ENCODE assay signal across 35 cellular contexts in genomic region chr1:173208868-173209267, GRCh38.
"Had no signal": no experiment of that assay in that cellular context is flagged by ENCODE, and none has a peak within 500 bp of the region (broad histone marks: within the 10 kb centered on the region; RNA-seq: fewer than 3 reads in every experiment).

No MANE protein-coding gene starts in this region.

- H3K27ac Mint-ChIP-seq: activated B cell treated with CpG ODN at 0.5 μM for 24 hours; activated CD4-positive, alpha-beta memory T cell treated with anti-CD3 and anti-CD28 coated beads for 36 hours; activated CD4-positive, alpha-beta T cell treated with anti-CD3 and anti-CD28 coated beads, Interleukin-2, amount 10 ng/mL, durations not matched to agents 24 days and 14 days; activated CD8-positive, alpha-beta T cell treated with anti-CD3 and anti-CD28 coated beads for 36 hours; activated naive CD4-positive, alpha-beta T cell treated with anti-CD3 and anti-CD28 coated beads, Interleukin-2, amount 10 ng/mL, durations not matched to agents 7 days and 5 days; activated naive CD4-positive, alpha-beta T cell treated with anti-CD3 and anti-CD28 coated beads, Interleukin-2, amount 50 U/mL, for 24 hours; activated naive CD8-positive, alpha-beta T cell; activated naive CD8-positive, alpha-beta T cell treated with anti-CD3 and anti-CD28 coated beads, Interleukin-2, amount 10 ng/mL, durations not matched to agents 7 days and 5 days; activated T-cell treated with anti-CD3 and anti-CD28 coated beads, Interleukin-2, amount 50 U/mL, for 72 hours; activated T-helper 1 cell treated with anti-CD3 and anti-CD28 coated beads, Interleukin-12 subunit alpha, Interleukin-12 subunit beta, Interleukin-2, Interleukin-4 antibody, amounts not matched to agents 30 ng/mL and 10 ng/mL and 1 ng/mL, durations not matched to agents 14 hours and 24 hours and 36 hours; activated T-helper 17 cell treated with anti-CD3 and anti-CD28 coated beads, Interleukin-2, amount 50 U/mL, for 72 hours; T-helper 1 cell treated with Interleukin-12 subunit alpha and Interleukin-12 subunit beta and Interleukin-4 antibody, amounts not matched to agents 30 μg/mL and 1 μg/mL, for 36 hours; T-helper 2 cell treated with Interferon-gamma antibody and Interleukin-4, amounts not matched to agents 5 μg/mL and 100 μg/mL, for 36 hours had no signal

- H3K27me3 Mint-ChIP-seq: activated B cell treated with CpG ODN at 0.5 μM for 24 hours; activated naive CD4-positive, alpha-beta T cell treated with anti-CD3 and anti-CD28 coated beads, Interleukin-2, amount 50 U/mL, for 24 hours; activated naive CD8-positive, alpha-beta T cell; activated naive CD8-positive, alpha-beta T cell treated with anti-CD3 and anti-CD28 coated beads, Interleukin-2, amount 10 ng/mL, durations not matched to agents 7 days and 5 days; activated T-helper 17 cell treated with anti-CD3 and anti-CD28 coated beads, Interleukin-2, amount 50 U/mL, for 72 hours had no signal

- H3K9me3 ChIP-seq: adrenal gland, body of pancreas, breast epithelium had no signal

- H3K4me3 Mint-ChIP-seq: activated B cell treated with CpG ODN at 0.5 μM for 24 hours; activated CD4-positive, alpha-beta memory T cell treated with anti-CD3 and anti-CD28 coated beads for 36 hours; activated CD4-positive, alpha-beta T cell treated with anti-CD3 and anti-CD28 coated beads, Interleukin-2, amount 10 ng/mL, durations not matched to agents 24 days and 14 days; activated CD8-positive, alpha-beta T cell treated with anti-CD3 and anti-CD28 coated beads for 36 hours; activated naive CD4-positive, alpha-beta T cell treated with anti-CD3 and anti-CD28 coated beads, Interleukin-2, amount 10 ng/mL, durations not matched to agents 7 days and 5 days; activated naive CD4-positive, alpha-beta T cell treated with anti-CD3 and anti-CD28 coated beads, Interleukin-2, amount 50 U/mL, for 24 hours; activated naive CD8-positive, alpha-beta T cell; activated naive CD8-positive, alpha-beta T cell treated with anti-CD3 and anti-CD28 coated beads, Interleukin-2, amount 10 ng/mL, durations not matched to agents 7 days and 5 days; activated T-cell treated with anti-CD3 and anti-CD28 coated beads, Interleukin-2, amount 50 U/mL, for 4 hours; activated T-cell treated with anti-CD3 and anti-CD28 coated beads, Interleukin-2, amount 50 U/mL, for 72 hours; activated T-helper 1 cell treated with anti-CD3 and anti-CD28 coated beads, Interleukin-12 subunit alpha, Interleukin-12 subunit beta, Interleukin-2, Interleukin-4 antibody, amounts not matched to agents 30 ng/mL and 10 ng/mL and 1 ng/mL, durations not matched to agents 14 hours and 24 hours and 36 hours; activated T-helper 17 cell treated with anti-CD3 and anti-CD28 coated beads, Interleukin-2, amount 50 U/mL, for 72 hours; T-helper 1 cell treated with Interleukin-12 subunit alpha and Interleukin-12 subunit beta and Interleukin-4 antibody, amounts not matched to agents 30 μg/mL and 1 μg/mL, for 36 hours; T-helper 2 cell treated with Interferon-gamma antibody and Interleukin-4, amounts not matched to agents 5 μg/mL and 100 μg/mL, for 36 hours had no signal

- H3K36me3 Mint-ChIP-seq: activated CD4-positive, alpha-beta memory T cell treated with anti-CD3 and anti-CD28 coated beads for 36 hours; activated naive CD4-positive, alpha-beta T cell treated with anti-CD3 and anti-CD28 coated beads, Interleukin-2, amount 50 U/mL, for 24 hours; activated naive CD8-positive, alpha-beta T cell; activated naive CD8-positive, alpha-beta T cell treated with anti-CD3 and anti-CD28 coated beads, Interleukin-2, amount 10 ng/mL, durations not matched to agents 7 days and 5 days had no signal

- DNase-seq: activated B cell treated with CpG ODN at 0.5 μM for 24 hours; activated CD4-positive, alpha-beta memory T cell treated with anti-CD3 and anti-CD28 coated beads for 36 hours; activated CD4-positive, alpha-beta T cell treated with anti-CD3 and anti-CD28 coated beads for 4 hours; activated CD4-positive, alpha-beta T cell treated with anti-CD3 and anti-CD28 coated beads, Interleukin-2, amount 10 ng/mL, durations not matched to agents 24 days and 14 days; activated CD4-positive, alpha-beta T cell treated with anti-CD3 and anti-CD28 coated beads, Interleukin-2, amount 50 U/mL, for 1 hour; activated CD4-positive, alpha-beta T cell treated with anti-CD3 and anti-CD28 coated beads, Interleukin-2, amount 50 U/mL, for 4 hours; activated CD4-positive, CD25-positive, alpha-beta regulatory T cell treated with anti-CD3 and anti-CD28 coated beads, Interleukin-2, amount 50 U/mL, for 72 hours; activated CD8-positive, alpha-beta memory T cell treated with anti-CD3 and anti-CD28 coated beads, Interleukin-2, amount 50 U/mL, for 4 hours; activated CD8-positive, alpha-beta T cell treated with anti-CD3 and anti-CD28 coated beads for 36 hours; activated effector memory CD4-positive, alpha-beta T cell treated with Interleukin-2 at 50 U/mL for 16 hours; activated gamma-delta T cell; activated naive CD4-positive, alpha-beta T cell treated with anti-CD3 and anti-CD28 coated beads, Interleukin-2, amount 10 ng/mL, durations not matched to agents 7 days and 5 days; activated naive CD4-positive, alpha-beta T cell treated with Interleukin-2 at 50 U/mL for 16 hours; activated naive CD8-positive, alpha-beta T cell treated with anti-CD3 and anti-CD28 coated beads, Interleukin-2, amount 10 ng/mL, durations not matched to agents 7 days and 5 days; activated T-cell treated with anti-CD3 and anti-CD28 coated beads for 4 hours; activated T-cell treated with anti-CD3 and anti-CD28 coated beads, Interleukin-2, amount 50 U/mL, for 1 hour; activated T-cell treated with anti-CD3 and anti-CD28 coated beads, Interleukin-2, amount 50 U/mL, for 4 hours; activated T-cell treated with anti-CD3 and anti-CD28 coated beads, Interleukin-2, amount 50 U/mL, for 72 hours; adrenal gland; amniotic stem cell; aorta; body of pancreas; central memory CD4-positive, alpha-beta T cell; T-helper 1 cell; T-helper 2 cell; T-helper 9 cell had no signal

- H3K27ac ChIP-seq: adrenal gland, body of pancreas, breast epithelium, VCaP had no signal

- H3K36me3 ChIP-seq: adrenal gland, brain microvascular endothelial cell, breast epithelium had no signal

- H3K27me3 ChIP-seq: adrenal gland, body of pancreas, brain microvascular endothelial cell, breast epithelium had no signal

- H3K9me3 Mint-ChIP-seq: activated B cell treated with CpG ODN at 0.5 μM for 24 hours; activated CD4-positive, alpha-beta memory T cell treated with anti-CD3 and anti-CD28 coated beads for 36 hours; activated CD4-positive, alpha-beta T cell treated with anti-CD3 and anti-CD28 coated beads, Interleukin-2, amount 10 ng/mL, durations not matched to agents 24 days and 14 days; activated CD8-positive, alpha-beta T cell treated with anti-CD3 and anti-CD28 coated beads for 36 hours; activated naive CD4-positive, alpha-beta T cell treated with anti-CD3 and anti-CD28 coated beads, Interleukin-2, amount 10 ng/mL, durations not matched to agents 7 days and 5 days; activated naive CD4-positive, alpha-beta T cell treated with anti-CD3 and anti-CD28 coated beads, Interleukin-2, amount 50 U/mL, for 24 hours; activated naive CD8-positive, alpha-beta T cell treated with anti-CD3 and anti-CD28 coated beads, Interleukin-2, amount 10 ng/mL, durations not matched to agents 7 days and 5 days; activated T-cell treated with anti-CD3 and anti-CD28 coated beads, Interleukin-2, amount 50 U/mL, for 4 hours; activated T-cell treated with anti-CD3 and anti-CD28 coated beads, Interleukin-2, amount 50 U/mL, for 72 hours; activated T-helper 1 cell treated with anti-CD3 and anti-CD28 coated beads, Interleukin-12 subunit alpha, Interleukin-12 subunit beta, Interleukin-2, Interleukin-4 antibody, amounts not matched to agents 30 ng/mL and 10 ng/mL and 1 ng/mL, durations not matched to agents 14 hours and 24 hours and 36 hours; activated T-helper 17 cell treated with anti-CD3 and anti-CD28 coated beads, Interleukin-2, amount 50 U/mL, for 72 hours; T-helper 1 cell treated with Interleukin-12 subunit alpha and Interleukin-12 subunit beta and Interleukin-4 antibody, amounts not matched to agents 30 μg/mL and 1 μg/mL, for 36 hours; T-helper 2 cell treated with Interferon-gamma antibody and Interleukin-4, amounts not matched to agents 5 μg/mL and 100 μg/mL, for 36 hours had no signal

- H3K4me3 ChIP-seq: adrenal gland, body of pancreas, breast epithelium had no signal

- ATAC-seq: activated CD8-positive, alpha-beta T cell treated with anti-CD3 and anti-CD28 coated beads for 36 hours; activated T-cell treated with anti-CD3 and anti-CD28 coated beads, Interleukin-2, amount 50 U/mL, for 72 hours; activated T-helper 17 cell treated with anti-CD3 and anti-CD28 coated beads, Interleukin-2, amount 50 U/mL, for 72 hours; body of pancreas had no signal
